Comparison of ENCODE assay signal across 25 cellular contexts in genomic region chr1:225861834-225862580, GRCh38. TPM values are rescaled to one million over a fixed set of nuclear protein-coding genes. Genes with fewer than 3 reads are reported as not detected.
"Had no signal": no experiment of that assay in that cellular context is flagged by ENCODE, and none has a peak within 500 bp of the region (broad histone marks: within the 10 kb centered on the region; RNA-seq: fewer than 3 reads in every experiment).

No MANE protein-coding gene starts in this region.

- H3K27me3 ChIP-seq: body of pancreas, esophagus squamous epithelium, thyroid gland had no signal

- H3K27ac ChIP-seq: body of pancreas, coronary artery, esophagus squamous epithelium, thyroid gland had no signal

- H3K36me3 Mint-ChIP-seq: natural killer cell treated with Interleukin-12 subunit alpha and Interleukin-12 subunit beta and Interleukin-15 and Interleukin-18, amount 100 ng/mL, for 72 hours had no signal

- H3K4me3 Mint-ChIP-seq: activated T-helper 1 cell treated with anti-CD3 and anti-CD28 coated beads, Interleukin-12 subunit alpha, Interleukin-12 subunit beta, Interleukin-2, Interleukin-4 antibody, amounts not matched to agents 30 ng/mL and 10 ng/mL and 1 ng/mL, durations not matched to agents 14 hours and 24 hours and 36 hours; natural killer cell treated with Interleukin-12 subunit alpha and Interleukin-12 subunit beta and Interleukin-15 and Interleukin-18, amount 100 ng/mL, for 72 hours; stimulated activated naive CD8-positive, alpha-beta T cell treated with anti-CD3 and anti-CD28 coated beads, Interleukin-15, amount 100 ng/mL, for 72 hours; WTC11 had no signal

- H3K27me3 Mint-ChIP-seq: natural killer cell treated with Interleukin-12 subunit alpha and Interleukin-12 subunit beta and Interleukin-15 and Interleukin-18, amount 100 ng/mL, for 72 hours; progenitor cell of endocrine pancreas; stimulated activated naive CD8-positive, alpha-beta T cell treated with anti-CD3 and anti-CD28 coated beads, Interleukin-15, amount 100 ng/mL, for 72 hours had no signal

- ATAC-seq: body of pancreas; natural killer cell treated with Interleukin-12 subunit alpha and Interleukin-12 subunit beta and Interleukin-15 and Interleukin-18, amount 100 ng/mL, for 72 hours; stimulated activated naive CD8-positive, alpha-beta T cell treated with anti-CD3 and anti-CD28 coated beads, Interleukin-15, amount 100 ng/mL, for 72 hours; WTC11 had no signal

- H3K9me3 Mint-ChIP-seq: activated T-helper 1 cell treated with anti-CD3 and anti-CD28 coated beads, Interleukin-12 subunit alpha, Interleukin-12 subunit beta, Interleukin-2, Interleukin-4 antibody, amounts not matched to agents 30 ng/mL and 10 ng/mL and 1 ng/mL, durations not matched to agents 14 hours and 24 hours and 36 hours; natural killer cell treated with Interleukin-12 subunit alpha and Interleukin-12 subunit beta and Interleukin-15 and Interleukin-18, amount 100 ng/mL, for 72 hours; stimulated activated naive CD8-positive, alpha-beta T cell treated with anti-CD3 and anti-CD28 coated beads, Interleukin-15, amount 100 ng/mL, for 72 hours; WTC11 had no signal

- H3K4me3 ChIP-seq: body of pancreas, coronary artery, esophagus squamous epithelium, thyroid gland had no signal

- H3K4me1 ChIP-seq: thyroid gland had no signal

- FAIRE-seq: endothelial cell of umbilical vein, small intestine, TTC549, urothelium cell line had no signal

- H3K27ac Mint-ChIP-seq: activated T-helper 1 cell treated with anti-CD3 and anti-CD28 coated beads, Interleukin-12 subunit alpha, Interleukin-12 subunit beta, Interleukin-2, Interleukin-4 antibody, amounts not matched to agents 30 ng/mL and 10 ng/mL and 1 ng/mL, durations not matched to agents 14 hours and 24 hours and 36 hours; natural killer cell treated with Interleukin-12 subunit alpha and Interleukin-12 subunit beta and Interleukin-15 and Interleukin-18, amount 100 ng/mL, for 72 hours; progenitor cell of endocrine pancreas; WTC11 had no signal

- H3K4me1 Mint-ChIP-seq: WTC11 had no signal

- DNase-seq: activated CD4-positive, alpha-beta T cell treated with anti-CD3 and anti-CD28 coated beads for 4 hours; activated CD8-positive, alpha-beta memory T cell treated with anti-CD3 and anti-CD28 coated beads, Interleukin-2, amount 50 U/mL, for 48 hours; activated naive CD4-positive, alpha-beta T cell treated with Interleukin-2 at 50 U/mL for 16 hours; amniotic stem cell; body of pancreas; central memory CD4-positive, alpha-beta T cell; effector CD4-positive, alpha-beta T cell; esophagus squamous epithelium; hypothalamus; mesendoderm; occipital lobe; small intestine; stimulated activated naive CD8-positive, alpha-beta T cell treated with anti-CD3 and anti-CD28 coated beads, Interleukin-15, amount 100 ng/mL, for 72 hours; T-helper 2 cell; thyroid gland had no signal

- H3K9me3 ChIP-seq: body of pancreas, esophagus squamous epithelium, thyroid gland had no signal

RNA-seq across cellular contexts. Expression of gene LEFTY1, which starts 26.9 kb away (rescaled TPM):
- total RNA-seq: activated T-helper 1 cell treated with anti-CD3 and anti-CD28 coated beads, Interleukin-12 subunit alpha, Interleukin-12 subunit beta, Interleukin-2, Interleukin-4 antibody, amounts not matched to agents 30 ng/mL and 10 ng/mL and 1 ng/mL, durations not matched to agents 14 hours and 24 hours and 36 hours; endothelial cell of umbilical vein; esophagus squamous epithelium; fibroblast of villous mesenchyme; kidney epithelial cell; natural killer cell treated with Interleukin-12 subunit alpha and Interleukin-12 subunit beta and Interleukin-15 and Interleukin-18, amount 100 ng/mL, for 72 hours had no signal
- polyA plus RNA-seq: endothelial cell of umbilical vein had no signal
